ENCODE assay signal across 2 cellular contexts in genomic region chr2:121567957-121568409, GRCh38.
TF ChIP-seq lines count a peak whose summit lies in the region.

No MANE protein-coding gene starts in this region.

TF ChIP-seq in A549, 52 proteins besides CTCF, POLR2A, EP300 and RAD21:
- no peak for TF ChIP-seq HOXB5 (CRISPR knock-in tag; IDR thresholded peaks at IDR 0.05)
- TF ChIP-seq RCOR1 (IDR thresholded peaks at IDR 0.05; ENCODE audit: low read depth, low read length), result no peak
- no peak for TF ChIP-seq RNF2 (IDR thresholded peaks at IDR 0.05; ENCODE audit: borderline replicate concordance, low read depth)
- no peak for TF ChIP-seq ZFP36 (IDR thresholded peaks at IDR 0.05; ENCODE audit: borderline replicate concordance, partially characterized antibody)
- no peak for TF ChIP-seq FOSB (CRISPR knock-in tag; IDR thresholded peaks at IDR 0.05)
- no peak for TF ChIP-seq JUN (IDR thresholded peaks at IDR 0.05)
- no peak for TF ChIP-seq RARB (CRISPR knock-in tag; IDR thresholded peaks at IDR 0.05)
- TF ChIP-seq, protein P1, sequence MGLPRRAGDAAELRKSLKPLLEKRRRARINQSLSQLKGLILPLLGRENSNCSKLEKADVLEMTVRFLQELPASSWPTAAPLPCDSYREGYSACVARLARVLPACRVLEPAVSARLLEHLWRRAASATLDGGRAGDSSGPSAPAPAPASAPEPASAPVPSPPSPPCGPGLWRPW (IDR thresholded peaks at IDR 0.05), result no peak
- no peak for TF ChIP-seq E2F6 (IDR thresholded peaks at IDR 0.05; ENCODE audit: borderline replicate concordance, low read depth)
- no peak for TF ChIP-seq SREBF2 (IDR thresholded peaks at IDR 0.05)
- no peak for TF ChIP-seq BHLHE40 (IDR thresholded peaks at IDR 0.05; ENCODE audit: low read depth, low read length)
- TF ChIP-seq, protein P2, sequence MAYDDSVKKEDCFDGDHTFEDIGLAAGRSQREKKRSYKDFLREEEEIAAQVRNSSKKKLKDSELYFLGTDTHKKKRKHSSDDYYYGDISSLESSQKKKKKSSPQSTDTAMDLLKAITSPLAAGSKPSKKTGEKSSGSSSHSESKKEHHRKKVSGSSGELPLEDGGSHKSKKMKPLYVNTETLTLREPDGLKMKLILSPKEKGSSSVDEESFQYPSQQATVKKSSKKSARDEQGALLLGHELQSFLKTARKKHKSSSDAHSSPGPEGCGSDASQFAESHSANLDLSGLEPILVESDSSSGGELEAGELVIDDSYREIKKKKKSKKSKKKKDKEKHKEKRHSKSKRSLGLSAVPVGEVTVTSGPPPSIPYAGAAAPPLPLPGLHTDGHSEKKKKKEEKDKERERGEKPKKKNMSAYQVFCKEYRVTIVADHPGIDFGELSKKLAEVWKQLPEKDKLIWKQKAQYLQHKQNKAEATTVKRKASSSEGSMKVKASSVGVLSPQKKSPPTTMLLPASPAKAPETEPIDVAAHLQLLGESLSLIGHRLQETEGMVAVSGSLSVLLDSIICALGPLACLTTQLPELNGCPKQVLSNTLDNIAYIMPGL (CRISPR knock-in tag; IDR thresholded peaks at IDR 0.05; ENCODE audit: borderline replicate concordance), result no peak
- TF ChIP-seq HOXB13 (CRISPR knock-in tag; IDR thresholded peaks at IDR 0.05; ENCODE audit: low read depth), result no peak
TF ChIP-seq in A549: peak in this region for 0.

TF ChIP-seq in IMR-90, 13 proteins besides CTCF, POLR2A, EP300 and RAD21:
- no peak for TF ChIP-seq RFX5 (IDR thresholded peaks at IDR 0.05; ENCODE audit: low read depth, low read length)
- TF ChIP-seq, protein P3, sequence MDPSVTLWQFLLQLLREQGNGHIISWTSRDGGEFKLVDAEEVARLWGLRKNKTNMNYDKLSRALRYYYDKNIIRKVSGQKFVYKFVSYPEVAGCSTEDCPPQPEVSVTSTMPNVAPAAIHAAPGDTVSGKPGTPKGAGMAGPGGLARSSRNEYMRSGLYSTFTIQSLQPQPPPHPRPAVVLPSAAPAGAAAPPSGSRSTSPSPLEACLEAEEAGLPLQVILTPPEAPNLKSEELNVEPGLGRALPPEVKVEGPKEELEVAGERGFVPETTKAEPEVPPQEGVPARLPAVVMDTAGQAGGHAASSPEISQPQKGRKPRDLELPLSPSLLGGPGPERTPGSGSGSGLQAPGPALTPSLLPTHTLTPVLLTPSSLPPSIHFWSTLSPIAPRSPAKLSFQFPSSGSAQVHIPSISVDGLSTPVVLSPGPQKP (IDR thresholded peaks at IDR 0.05; ENCODE audit: borderline replicate concordance, low read depth, low read length), result no peak
- TF ChIP-seq CHD1 (IDR thresholded peaks at IDR 0.05; ENCODE audit: low read depth, low read length), result no peak
- TF ChIP-seq USF2 (IDR thresholded peaks at IDR 0.05; ENCODE audit: low read depth, low read length), result no peak
- TF ChIP-seq CEBPB (IDR thresholded peaks at IDR 0.05; ENCODE audit: low read depth, low read length), result no peak
- TF ChIP-seq MAZ (IDR thresholded peaks at IDR 0.05; ENCODE audit: borderline replicate concordance, low read depth, low read length), result no peak
- no peak for TF ChIP-seq MAFK (IDR thresholded peaks at IDR 0.05; ENCODE audit: low read depth, low read length)
- no peak for TF ChIP-seq RCOR1 (IDR thresholded peaks at IDR 0.05; ENCODE audit: insufficient replicate concordance, low read length)
- no peak for TF ChIP-seq BHLHE40 (IDR thresholded peaks at IDR 0.05; ENCODE audit: low read depth, low read length)
- no peak for TF ChIP-seq NFE2L2 (IDR thresholded peaks at IDR 0.05; ENCODE audit: low read depth, low read length)
- no peak for TF ChIP-seq SMC3 (IDR thresholded peaks at IDR 0.05; ENCODE audit: low read depth, low read length)
